Comparison of ENCODE assay signal across 15 cellular contexts in the genomic region with DNA sequence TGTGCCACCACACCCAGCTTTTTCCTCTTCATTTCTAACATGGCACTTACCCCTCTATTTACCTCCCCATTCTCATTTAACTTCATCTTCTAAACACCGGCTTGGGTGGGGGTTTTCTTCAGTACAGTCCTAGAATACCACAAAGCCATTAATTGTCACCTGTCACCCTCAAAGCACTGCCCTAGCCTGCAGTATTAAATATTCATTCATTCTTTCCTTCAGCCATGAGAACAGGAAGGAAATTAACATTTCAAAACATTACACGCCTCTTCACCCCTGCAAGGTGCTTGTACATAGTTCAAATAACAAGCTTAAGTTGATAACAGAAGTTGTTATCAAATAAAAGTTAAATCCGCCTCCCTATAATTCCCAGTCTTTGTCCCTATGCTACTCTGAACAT. TPM values are rescaled to one million over a fixed set of nuclear protein-coding genes. Genes with fewer than 3 reads are reported as not detected.
"Had no signal": no experiment of that assay in that cellular context is flagged by ENCODE, and none has a peak within 500 bp of the region (broad histone marks: within the 10 kb centered on the region; RNA-seq: fewer than 3 reads in every experiment).

No MANE protein-coding gene starts in this region.

- DNase-seq: activated CD4-positive, alpha-beta T cell treated with anti-CD3 and anti-CD28 coated beads, Interleukin-2, amount 50 U/mL, for 1 hour; activated CD4-positive, CD25-positive, alpha-beta regulatory T cell; activated gamma-delta T cell treated with Interleukin-2 at 50 U/mL for 16 hours; activated T-cell treated with anti-CD3 and anti-CD28 coated beads, Interleukin-2, amount 50 U/mL, for 48 hours; foreskin melanocyte; nephron progenitor cell; psoas muscle; stimulated activated CD4-positive, alpha-beta T cell treated with anti-CD3 and anti-CD28 coated beads, Interleukin-2, amount 100 ng/mL, for 24 hours; T-helper 1 cell; thyroid gland had no signal

- H3K27me3 ChIP-seq: cardiac muscle cell, sigmoid colon, thyroid gland, vagina had no signal

- H3K9me3 ChIP-seq: psoas muscle, sigmoid colon, thyroid gland, vagina had no signal

- H3K27ac Mint-ChIP-seq: nephron progenitor cell had no signal

- H3K4me3 Mint-ChIP-seq: nephron progenitor cell had no signal

- H3K36me3 ChIP-seq: cardiac muscle cell, sigmoid colon, thyroid gland, vagina had no signal

- H3K4me3 ChIP-seq: cardiac muscle cell, psoas muscle, sigmoid colon, thyroid gland, vagina had no signal

- ATAC-seq: psoas muscle had no signal

- H3K4me1 ChIP-seq: psoas muscle, sigmoid colon, thyroid gland, vagina had no signal

- H3K27ac ChIP-seq: cardiac muscle cell, psoas muscle, sigmoid colon, thyroid gland, vagina had no signal

RNA-seq across cellular contexts. Expression of a gene that starts 31.4 kb away (rescaled TPM):
- total RNA-seq: cardiac muscle cell, osteoblast had no signal
- polyA plus RNA-seq: cardiac muscle cell had no signal

RNA-seq across cellular contexts. Expression of a gene that starts 50.2 kb away (rescaled TPM):
- total RNA-seq: mucosa of gallbladder, osteoblast had no signal
